In the genomic region with DNA sequence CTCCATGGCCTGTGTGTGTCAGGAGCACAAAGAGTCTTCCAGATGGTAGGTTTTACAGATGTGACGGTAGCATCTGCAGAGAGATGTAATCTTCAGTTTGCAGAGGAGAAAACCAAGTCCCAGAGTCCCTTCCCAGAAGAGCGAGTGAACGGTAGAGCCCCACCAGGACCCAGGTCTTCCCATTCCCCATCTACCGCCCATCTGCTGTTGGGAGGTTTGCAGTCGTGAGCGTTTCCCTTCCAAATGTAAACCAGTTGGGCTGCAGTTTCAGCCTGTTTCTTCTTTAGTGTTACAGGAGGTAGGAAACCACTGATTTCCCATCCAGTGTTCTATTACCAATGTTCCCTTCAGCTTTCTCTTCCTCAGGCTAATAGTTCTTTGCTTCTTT, we compare ENCODE assay signal across 2 cellular contexts.
TF ChIP-seq lines count a peak whose summit lies in the region.

No MANE protein-coding gene starts in this region.

TF ChIP-seq in A549, 52 proteins besides CTCF, POLR2A, EP300 and RAD21 (continued from another document):
- TF ChIP-seq JUNB (IDR thresholded peaks at IDR 0.05) = no peak
- TF ChIP-seq USF2 (IDR thresholded peaks at IDR 0.05) = no peak
- no peak for TF ChIP-seq ZC3H11A (IDR thresholded peaks at IDR 0.05)
- no peak for TF ChIP-seq PHF8 (IDR thresholded peaks at IDR 0.05; ENCODE audit: borderline replicate concordance, low read depth)
- TF ChIP-seq CBX2 (IDR thresholded peaks at IDR 0.05; ENCODE audit: borderline replicate concordance, low read depth) = no peak
- TF ChIP-seq EHF (CRISPR knock-in tag; IDR thresholded peaks at IDR 0.05) = no peak
- TF ChIP-seq, protein P1, sequence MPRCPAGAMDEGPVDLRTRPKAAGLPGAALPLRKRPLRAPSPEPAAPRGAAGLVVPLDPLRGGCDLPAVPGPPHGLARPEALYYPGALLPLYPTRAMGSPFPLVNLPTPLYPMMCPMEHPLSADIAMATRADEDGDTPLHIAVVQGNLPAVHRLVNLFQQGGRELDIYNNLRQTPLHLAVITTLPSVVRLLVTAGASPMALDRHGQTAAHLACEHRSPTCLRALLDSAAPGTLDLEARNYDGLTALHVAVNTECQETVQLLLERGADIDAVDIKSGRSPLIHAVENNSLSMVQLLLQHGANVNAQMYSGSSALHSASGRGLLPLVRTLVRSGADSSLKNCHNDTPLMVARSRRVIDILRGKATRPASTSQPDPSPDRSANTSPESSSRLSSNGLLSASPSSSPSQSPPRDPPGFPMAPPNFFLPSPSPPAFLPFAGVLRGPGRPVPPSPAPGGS (IDR thresholded peaks at IDR 0.05) = no peak
- no peak for TF ChIP-seq TP53 (CRISPR knock-in tag; IDR thresholded peaks at IDR 0.05)
- TF ChIP-seq HDAC2 (IDR thresholded peaks at IDR 0.05) = no peak
- no peak for TF ChIP-seq NR3C1 (IDR thresholded peaks at IDR 0.05)
- no peak for TF ChIP-seq KDM5A (IDR thresholded peaks at IDR 0.05)

TF ChIP-seq in K562, 482 proteins besides CTCF, POLR2A, EP300 and RAD21 (continued from another document):
- 0 out of 2 replicates have a peak, but pooled peaks have one; percentile 7 for TF ChIP-seq CTBP1 (IDR thresholded peaks at IDR 0.05; ENCODE audit: borderline replicate concordance)
